ENCODE assay signal across 16 cellular contexts in the genomic region with DNA sequence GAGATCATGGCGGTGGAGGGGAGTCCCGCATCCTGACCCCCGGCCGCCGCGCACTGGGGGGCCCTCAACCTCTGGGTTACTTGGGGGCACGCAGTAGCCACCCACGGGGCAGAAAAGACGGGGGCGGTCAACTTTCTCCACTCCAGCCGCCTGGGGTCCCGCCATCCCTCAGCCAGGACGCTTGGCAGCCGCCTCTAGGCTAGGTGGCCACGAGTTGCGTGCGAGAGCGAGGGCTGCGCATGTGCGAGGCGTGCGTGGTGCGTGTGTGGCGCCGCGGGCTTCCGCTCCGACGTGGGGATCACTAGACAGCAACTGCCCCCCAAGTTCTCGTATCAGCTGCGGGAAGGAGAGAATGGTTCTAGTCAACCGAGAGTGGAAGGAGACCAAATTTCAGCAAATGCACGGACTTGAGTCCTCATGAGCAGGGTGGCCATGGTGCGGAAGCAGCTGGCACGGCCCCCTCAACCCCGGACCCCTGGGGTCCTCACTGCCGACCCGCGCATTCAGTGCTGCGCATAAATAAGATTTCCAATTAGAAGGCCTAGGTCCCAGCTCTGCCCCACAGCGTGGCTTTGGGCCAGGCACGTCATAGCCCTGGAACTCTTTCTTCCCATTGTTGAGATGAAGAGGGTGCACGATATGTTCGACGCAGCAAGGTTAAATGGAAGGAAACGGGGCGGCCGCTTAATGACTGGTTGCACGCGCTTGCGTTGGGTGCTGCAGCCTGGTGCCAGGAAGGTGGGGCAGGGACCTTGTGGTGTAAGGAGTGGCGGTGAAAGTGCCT. TPM values are rescaled to one million over a fixed set of nuclear protein-coding genes. Genes with fewer than 3 reads are reported as not detected.
"Had no signal": no experiment of that assay in that cellular context is flagged by ENCODE, and none has a peak within 500 bp of the region (broad histone marks: within the 10 kb centered on the region; RNA-seq: fewer than 3 reads in every experiment).

No MANE protein-coding gene starts in this region.

- H3K4me1 Mint-ChIP-seq: activated CD4-positive, alpha-beta T cell treated with anti-CD3 and anti-CD28 coated beads for 36 hours; immature natural killer cell had no signal

- H3K9me3 Mint-ChIP-seq: activated CD4-positive, alpha-beta memory T cell treated with anti-CD3 and anti-CD28 coated beads, Interleukin-2, amount 10 ng/mL, durations not matched to agents 7 days and 5 days; activated naive CD8-positive, alpha-beta T cell treated with anti-CD3 and anti-CD28 coated beads for 36 hours; activated T-cell treated with anti-CD3 and anti-CD28 coated beads, Interleukin-2, amount 50 U/mL, for 72 hours; immature natural killer cell had no signal

- H3K27me3 Mint-ChIP-seq: activated CD4-positive, alpha-beta T cell treated with anti-CD3 and anti-CD28 coated beads for 36 hours; activated naive CD8-positive, alpha-beta T cell treated with anti-CD3 and anti-CD28 coated beads for 36 hours had no signal

- H3K4me3 Mint-ChIP-seq: activated CD4-positive, alpha-beta memory T cell treated with anti-CD3 and anti-CD28 coated beads, Interleukin-2, amount 10 ng/mL, durations not matched to agents 7 days and 5 days; activated CD4-positive, alpha-beta T cell treated with anti-CD3 and anti-CD28 coated beads for 36 hours; activated naive CD8-positive, alpha-beta T cell treated with anti-CD3 and anti-CD28 coated beads for 36 hours; activated T-cell treated with anti-CD3 and anti-CD28 coated beads, Interleukin-2, amount 50 U/mL, for 72 hours; immature natural killer cell; nephron had no signal

- H3K36me3 Mint-ChIP-seq: activated naive CD8-positive, alpha-beta T cell treated with anti-CD3 and anti-CD28 coated beads for 36 hours; immature natural killer cell had no signal

- ATAC-seq: activated CD4-positive, alpha-beta T cell treated with anti-CD3 and anti-CD28 coated beads for 36 hours; activated T-cell treated with anti-CD3 and anti-CD28 coated beads, Interleukin-2, amount 50 U/mL, for 72 hours had no signal

- H3K27ac ChIP-seq: SJSA1, transverse colon, WERI-Rb-1 had no signal

- H3K36me3 ChIP-seq: SJSA1, transverse colon, WERI-Rb-1 had no signal

- H3K4me1 ChIP-seq: transverse colon had no signal

- H3K9me3 ChIP-seq: SJSA1, transverse colon had no signal

- H3K27me3 ChIP-seq: SJSA1, transverse colon had no signal

- H3K4me3 ChIP-seq: SJSA1, transverse colon had no signal

- DNase-seq: activated CD4-positive, alpha-beta memory T cell treated with anti-CD3 and anti-CD28 coated beads, Interleukin-2, amount 10 ng/mL, durations not matched to agents 7 days and 5 days; activated CD4-positive, alpha-beta T cell treated with anti-CD3 and anti-CD28 coated beads for 36 hours; activated CD8-positive, alpha-beta memory T cell treated with anti-CD3 and anti-CD28 coated beads, Interleukin-2, amount 50 U/mL, for 4 hours; activated gamma-delta T cell treated with Interleukin-2 at 50 U/mL for 16 hours; activated naive CD8-positive, alpha-beta T cell treated with anti-CD3 and anti-CD28 coated beads for 36 hours; activated T-cell treated with anti-CD3 and anti-CD28 coated beads, Interleukin-2, amount 50 U/mL, for 72 hours; immature natural killer cell; left cardiac atrium; mesenchymal stem cell; SW 1271; T-helper 9 cell; transverse colon; WERI-Rb-1 had no signal

- H3K27ac Mint-ChIP-seq: activated CD4-positive, alpha-beta memory T cell treated with anti-CD3 and anti-CD28 coated beads, Interleukin-2, amount 10 ng/mL, durations not matched to agents 7 days and 5 days; activated CD4-positive, alpha-beta T cell treated with anti-CD3 and anti-CD28 coated beads for 36 hours; activated naive CD8-positive, alpha-beta T cell treated with anti-CD3 and anti-CD28 coated beads for 36 hours; activated T-cell treated with anti-CD3 and anti-CD28 coated beads, Interleukin-2, amount 50 U/mL, for 72 hours; immature natural killer cell; nephron had no signal

RNA-seq across cellular contexts. Expression of a gene that starts 42.6 kb away (rescaled TPM):
- total RNA-seq: activated CD4-positive, alpha-beta T cell treated with anti-CD3 and anti-CD28 coated beads for 36 hours; activated naive CD8-positive, alpha-beta T cell treated with anti-CD3 and anti-CD28 coated beads for 36 hours; osteoblast; SJSA1 had no signal
